In genomic region chr19:45471866-45472556, GRCh38 we compare ENCODE assay signal across 1 cellular context.
TF ChIP-seq lines count a peak whose summit lies in the region.

No MANE protein-coding gene starts in this region.

TF ChIP-seq in A549, 52 proteins besides CTCF, POLR2A, EP300 and RAD21 (continued from another document):
- TF ChIP-seq SREBF2 (IDR thresholded peaks at IDR 0.05), result no peak
